ENCODE assay signal across 8 cellular contexts in genomic region chr6:161038229-161039003, GRCh38. TPM values are rescaled to one million over a fixed set of nuclear protein-coding genes. Genes with fewer than 3 reads are reported as not detected.
DNase-seq lines count a peak whose midpoint lies in the region; ATAC-seq and TF ChIP-seq lines count a peak whose summit lies in the region.

No MANE protein-coding gene starts in this region.

- H3K27ac ChIP-seq in HCT116 (ENCODE audit: low read depth, low read length) (peak overlapping the region; percentile 36; the same call in 1 of the 2 replicates), stomach (peak overlapping the region; percentile 16 to 66 (median 23))

- RAD21 ChIA-PET in HCT116 (lab: Charles Lee; ENCODE audit: low non-redundant PET in 1 of 2, low total read pairs in 2 of 2, uncharacterized antibody in 2 of 2, unreplicated experiment in 2 of 2): no interaction called here

- peaks cover 0 to 4% of the 10 kb centered on the region in 2 experiments; a peak in 1 of 4 replicates for H3K36me3 ChIP-seq in HCT116 (ENCODE audit: control insufficient read depth in 1 of 2, insufficient read depth in 2 of 2, low read length in 2 of 2)
- peaks cover 0 to 72% (median 43%) of the 10 kb centered on the region in 4 donors for H3K36me3 ChIP-seq in stomach

- H3K9me3 ChIP-seq in HCT116 (ENCODE audit: control insufficient read depth in 1 of 2, insufficient read depth in 1 of 2, low read depth in 1 of 2, low read length in 2 of 2) (no peaks in the 10 kb centered on the region), stomach (no peaks in the 10 kb centered on the region)

- intact Hi-C loops in HCT116 (cut with micrococcal nuclease): no loop called here
- intact Hi-C loops in stomach (cut with DNase I; ENCODE audit: low total_unique reads): no loop called here
- intact Hi-C loops in activated naive CD4-positive, alpha-beta T cell treated with anti-CD3 and anti-CD28 coated beads for 36 hours (cut with micrococcal nuclease): no loop called here

- H3K4me3 ChIP-seq in HCT116 (replicated peaks in 1 of 2; ENCODE audit: low read depth in 1 of 2, low read length in 2 of 2) (no peak overlapping the region), fibroblast of villous mesenchyme (ENCODE audit: low read depth, low read length) (no peak overlapping the region), stomach (no peak overlapping the region)

- H3K4me1 Mint-ChIP-seq in activated naive CD4-positive, alpha-beta T cell treated with anti-CD3 and anti-CD28 coated beads for 36 hours (ENCODE audit: low read depth): peaks cover 10% of the 10 kb centered on the region

- H3K36me3 Mint-ChIP-seq in activated naive CD4-positive, alpha-beta T cell treated with anti-CD3 and anti-CD28 coated beads for 36 hours (ENCODE audit: low read depth): peaks cover 30% of the 10 kb centered on the region

- CTCF ChIA-PET in HCT116 (lab: Charles Lee): no interaction called here
- CTCF ChIA-PET in activated naive CD4-positive, alpha-beta T cell treated with anti-CD3 and anti-CD28 coated beads for 36 hours (lab: Charles Lee): no interaction called here

- POLR2A ChIA-PET in HCT116 (lab: Charles Lee): interaction anchor here (0.5 kb wide), 1 partner anchor 9 kb away, joined by 4 read pairs; no protein-coding TSS in a partner anchor

- H2AFZ ChIP-seq in HCT116 (ENCODE audit: low read depth, low read length, poor library complexity, severe bottlenecking): no peak overlapping the region

- DNase-seq in HCT116 (ENCODE audit: low read depth, low spot score) (peak; percentile 45), NCI-H446 (lab: John Stamatoyannopoulos, UW) (peak; percentile 41 to 82), fibroblast of villous mesenchyme (ENCODE audit: low read depth) (peak; percentile 92), stomach (no peak), NCI-H187 treated with DMSO at 0.1 percent for 48 hours (lab: John Stamatoyannopoulos, UW) (no peak), cortex of kidney (lab: John Stamatoyannopoulos, UW) (no peak)
- no peak for DNase-seq in activated naive CD4-positive, alpha-beta T cell treated with anti-CD3 and anti-CD28 coated beads for 36 hours

- 0 out of 2 replicates have a peak, but pooled peaks have one; percentile 7 for TF ChIP-seq RAD21 in HCT116 (IDR thresholded peaks at IDR 0.05; ENCODE audit: low read depth)

- TF ChIP-seq EP300 in stomach (IDR thresholded peaks at IDR 0.05): no peak

- H3K4me1 ChIP-seq in HCT116 (ENCODE audit: control insufficient read depth in 1 of 2, insufficient read depth in 2 of 2, low read length in 2 of 2) (peaks cover 4 to 16% of the 10 kb centered on the region in 2 experiments), stomach (peaks cover 0 to 27% (median 9%) of the 10 kb centered on the region in 4 donors)

- no peaks in the 10 kb centered on the region for H3K9me2 ChIP-seq in HCT116 (ENCODE audit: insufficient read depth)

- no peaks in the 10 kb centered on the region for H4K20me1 ChIP-seq in HCT116 (ENCODE audit: insufficient read depth)

- TF ChIP-seq POLR2A in HCT116 (IDR thresholded peaks at IDR 0.05; ENCODE audit: borderline replicate concordance, extremely low read depth, insufficient read depth, insufficient read length) (no peak), stomach (IDR thresholded peaks at IDR 0.05) (no peak)

- H3K27ac Mint-ChIP-seq in activated naive CD4-positive, alpha-beta T cell treated with anti-CD3 and anti-CD28 coated beads for 36 hours: no peak overlapping the region

- BruUV-seq in HCT116 (replicated peaks; lab: Mats Ljungman, UMichigan): no TSS peak

- no peak overlapping the region for H3K4me3 Mint-ChIP-seq in activated naive CD4-positive, alpha-beta T cell treated with anti-CD3 and anti-CD28 coated beads for 36 hours

- WGBS in stomach, 5 donors: 55 to 84% (median 70%) methylated on average over 3 of the region's 3 CpGs

- H3K4me2 ChIP-seq in HCT116 (ENCODE audit: low read length): peak overlapping the region; percentile 12

- no peaks in the 10 kb centered on the region for H3K9me3 Mint-ChIP-seq in activated naive CD4-positive, alpha-beta T cell treated with anti-CD3 and anti-CD28 coated beads for 36 hours

- TF ChIP-seq CTCF in HCT116 (IDR thresholded peaks at IDR 0.05 in 2 of 3, conservative IDR thresholded peaks at IDR 0.05 in 1 of 3; ENCODE audit: borderline replicate concordance in 1 of 3, insufficient read depth in 1 of 3, low read depth in 2 of 3, low read length in 2 of 3) (0 out of 6 replicates have a peak, but pooled peaks of 2 of the 3 experiments have one; percentile 4 to 19), fibroblast of villous mesenchyme (IDR thresholded peaks at IDR 0.05; ENCODE audit: insufficient read depth, low read depth, low read length) (peak; percentile 39), stomach (IDR thresholded peaks at IDR 0.05) (no peak)

- ATAC-seq in GM18502 (IDR thresholded peaks at IDR 0.05; ENCODE audit: poor library complexity, unreplicated experiment) (peak; percentile 91), HCT116 (peak; percentile 86)

- peaks cover 11% of the 10 kb centered on the region; the same call in 1 of the 2 replicates for H3K79me2 ChIP-seq in HCT116 (ENCODE audit: insufficient read depth, low read length)

- no peaks in the 10 kb centered on the region for H3K27me3 Mint-ChIP-seq in activated naive CD4-positive, alpha-beta T cell treated with anti-CD3 and anti-CD28 coated beads for 36 hours (ENCODE audit: low read depth)

- H3K27me3 ChIP-seq in HCT116 (ENCODE audit: insufficient read depth, low read length) (no peaks in the 10 kb centered on the region), stomach (no peaks in the 10 kb centered on the region)

- H3K9ac ChIP-seq in HCT116 (ENCODE audit: low read length): no peak overlapping the region

TF ChIP-seq in HCT116, 20 proteins besides CTCF, POLR2A, EP300 and RAD21:
- peak; percentile 25; the same call in 1 of the 2 replicates for TF ChIP-seq MAX (IDR thresholded peaks at IDR 0.05)
- no peak for TF ChIP-seq REST (IDR thresholded peaks at IDR 0.05; ENCODE audit: low read depth)
- peak; percentile 65 for TF ChIP-seq CEBPB (IDR thresholded peaks at IDR 0.05; ENCODE audit: low read depth)
- no peak; the same call in 1 of the 2 replicates for TF ChIP-seq SP1 (IDR thresholded peaks at IDR 0.05; ENCODE audit: low read depth)
- TF ChIP-seq SIN3A (IDR thresholded peaks at IDR 0.05; ENCODE audit: low read depth): 0 out of 2 replicates have a peak, but pooled peaks have one; percentile 9
- TF ChIP-seq FOSL1 (IDR thresholded peaks at IDR 0.05; ENCODE audit: low read depth): peak; percentile 58; the same call in 1 of the 2 replicates
- TF ChIP-seq SRF (IDR thresholded peaks at IDR 0.05; ENCODE audit: low read depth): 0 out of 2 replicates have a peak, but pooled peaks have one; percentile 20
- TF ChIP-seq JUND (IDR thresholded peaks at IDR 0.05): peak; percentile 53; the same call in 1 of the 2 replicates
- TF ChIP-seq ELF1 (IDR thresholded peaks at IDR 0.05; ENCODE audit: borderline replicate concordance, low read depth): no peak

RNA-seq across cellular contexts. Expression of gene MAP3K4, which starts 46.8 kb away (rescaled TPM):
- 46.5 TPM for total RNA-seq in HCT116 (2021; ENCODE audit: unreplicated experiment)
- 18.1 and 21.6 TPM in 2 replicates for polyA plus RNA-seq in HCT116 (2012)
- total RNA-seq in fibroblast of villous mesenchyme: 26.7 and 31.5 TPM in 2 replicates
- total RNA-seq in stomach: 100 to 1,000 TPM in 1 of 5 donors, 10 to 100 TPM in 4; 17.2 to 598 (median 45.5) TPM
- 10 to 100 TPM in 1 of 3 donors, 1 to 10 TPM in 2; 7.3 to 12.6 (median 7.8) TPM for polyA plus RNA-seq in stomach
- 10 to 100 TPM; 36.0 to 42.6 TPM for total RNA-seq in activated naive CD4-positive, alpha-beta T cell treated with anti-CD3 and anti-CD28 coated beads for 36 hours

Comparison
In these comparisons a context has a peak if more than half of its experiments do, and no peak if none do; other contexts are left out.
1. DNase-seq: peak in HCT116 (single experiment), NCI-H446 (2 of 2) and fibroblast of villous mesenchyme (single experiment); none in stomach (single experiment), NCI-H187 treated with DMSO at 0.1 percent for 48 hours (single experiment), cortex of kidney (single experiment) and activated naive CD4-positive, alpha-beta T cell treated with anti-CD3 and anti-CD28 coated beads for 36 hours (single experiment).
2. CTCF ChIP-seq: peak in HCT116 (2 of 3) and fibroblast of villous mesenchyme (single experiment); none in stomach (0 of 7).